ENCODE assay signal across 8 cellular contexts in the genomic region with DNA sequence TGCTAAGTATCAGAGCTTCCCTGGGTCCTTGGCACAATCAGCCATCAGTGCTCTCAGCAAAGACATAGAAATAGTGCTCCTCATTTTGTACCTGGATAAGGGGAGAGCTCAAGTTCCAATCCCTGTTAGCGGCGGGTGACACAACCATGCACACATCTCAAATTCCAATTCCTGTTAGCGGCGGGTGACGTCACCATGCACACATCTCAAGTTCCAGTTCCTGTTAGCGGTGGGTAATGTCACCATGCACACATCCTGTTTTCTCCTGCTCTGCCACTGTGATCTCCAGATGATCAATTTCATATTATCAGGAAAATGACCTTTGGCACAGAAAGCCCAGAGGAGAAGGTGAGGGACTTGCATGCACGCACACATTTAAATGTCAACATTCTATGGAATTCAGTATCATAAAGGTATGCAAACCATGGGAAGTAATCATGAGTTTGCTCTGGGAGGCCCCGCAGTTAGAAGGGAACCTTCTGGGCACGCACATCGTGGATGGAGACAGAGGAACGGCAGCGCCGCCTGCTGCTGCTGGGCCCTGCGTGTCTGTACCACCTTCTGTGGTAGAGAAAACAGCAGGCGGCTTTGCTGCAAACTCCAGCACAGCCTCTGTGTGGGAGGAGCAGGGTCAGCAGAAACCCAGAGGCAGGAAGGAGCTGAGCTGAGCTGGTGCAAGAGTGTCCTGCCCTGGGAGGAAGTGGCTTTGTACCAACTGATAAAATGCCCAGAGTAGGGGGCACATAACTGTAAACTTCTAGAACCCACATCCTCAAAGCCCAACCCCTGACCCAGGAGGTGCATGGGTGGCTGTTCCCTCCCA.
DNase-seq lines count a peak whose midpoint lies in the region; ATAC-seq, FAIRE-seq and TF ChIP-seq lines count a peak whose summit lies in the region.

No MANE protein-coding gene starts in this region.

- no TSS peak for BruUV-seq in Calu3 (replicated peaks; lab: Mats Ljungman, UMichigan)

- peaks cover 61% of the 10 kb centered on the region for H3K4me1 Mint-ChIP-seq in Calu3 (ENCODE audit: low read depth, unreplicated experiment)

- peak; percentile 83 for TF ChIP-seq CTCF in Calu3 (IDR thresholded peaks at IDR 0.05; ENCODE audit: unreplicated experiment)
- TF ChIP-seq CTCF in GM20000 (IDR thresholded peaks at IDR 0.05; ENCODE audit: extremely low read depth, missing control alignments): peak; percentile 38
- no peak for TF ChIP-seq CTCF in RWPE2 (IDR thresholded peaks at IDR 0.05; ENCODE audit: poor library complexity, severe bottlenecking)
- TF ChIP-seq CTCF in ovary (IDR thresholded peaks at IDR 0.05): peak; percentile 19 to 80 (median 73)

- peaks cover 64% of the 10 kb centered on the region for H3K36me3 Mint-ChIP-seq in Calu3 (ENCODE audit: insufficient read depth, unreplicated experiment)

- H3K4me3 ChIP-seq in RWPE2 (ENCODE audit: severe bottlenecking): no peak overlapping the region
- no peak overlapping the region for H3K4me3 ChIP-seq in ovary
- no peak overlapping the region for H3K4me3 ChIP-seq in thymus (ENCODE audit: low read length)

- no peak for TF ChIP-seq POLR2A in ovary (IDR thresholded peaks at IDR 0.05)

- TF ChIP-seq EP300 in ovary (IDR thresholded peaks at IDR 0.05): no peak

- H3K27me3 Mint-ChIP-seq in Calu3 (ENCODE audit: unreplicated experiment): no peaks in the 10 kb centered on the region

- no peak for FAIRE-seq in frontal cortex (lab: Jason Lieb, UNC)

- H3K9me3 ChIP-seq in RWPE2 (ENCODE audit: severe bottlenecking): no peaks in the 10 kb centered on the region
- no peaks in the 10 kb centered on the region for H3K9me3 ChIP-seq in ovary
- H3K9me3 ChIP-seq in thymus (ENCODE audit: control insufficient read depth): no peaks in the 10 kb centered on the region

- H3K36me3 ChIP-seq in RWPE2 (ENCODE audit: low read depth) (no peaks in the 10 kb centered on the region; the same call in 1 of the 2 replicates), ovary (no peaks in the 10 kb centered on the region), thymus (ENCODE audit: control insufficient read depth, insufficient read depth) (no peaks in the 10 kb centered on the region)

- H3K9me3 Mint-ChIP-seq in Calu3 (ENCODE audit: low read depth, unreplicated experiment): peaks cover 3% of the 10 kb centered on the region

- H3K27ac ChIP-seq in RWPE2 (ENCODE audit: poor library complexity, severe bottlenecking): no peak overlapping the region
- peak overlapping the region in 1 of 2 donors; percentile 32 for H3K27ac ChIP-seq in ovary
- H3K27ac ChIP-seq in thymus (ENCODE audit: low read depth): peak overlapping the region; percentile 80

- DNase-seq in Calu3 (peak; percentile 96), GM20000 (ENCODE audit: low spot score) (peak; percentile 85), HS-27A (ENCODE audit: low read depth) (peak; percentile 81), RWPE2 (ENCODE audit: low spot score) (no peak), activated gamma-delta T cell treated with Interleukin-2 at 50 U/mL for 16 hours (peak; percentile 80), frontal cortex (ENCODE audit: low spot score in 2 of 2) (peak; percentile 69), ovary (peak; percentile 80 to 89 (median 81))

- peak overlapping the region; percentile 77 for H3K27ac Mint-ChIP-seq in Calu3 (ENCODE audit: unreplicated experiment)

- H3K4me3 Mint-ChIP-seq in Calu3 (ENCODE audit: low read depth, unreplicated experiment): peak overlapping the region; percentile 58

- intact Hi-C loops in Calu3 (cut with micrococcal nuclease; ENCODE audit: unreplicated experiment) (loop anchor here (1.0 to 5.0 kb wide), 7 partner anchors 10 to 252 kb away; no protein-coding TSS in a partner anchor), ovary (cut with DNase I) (loop anchor here in 3 of 4 donors (2.0 to 10.0 kb wide), 3 partner anchors 50 to 58 kb away; no protein-coding TSS in a partner anchor)

- CTCF ChIA-PET in Calu3 (lab: Charles Lee): interaction anchor here (0.7 to 3.2 kb wide), 37 partner anchors 9 to 267 kb away, joined by 3 to 28 read pairs (median 4); partner anchors contain the start of gene MBP

- no peaks in the 10 kb centered on the region for H3K4me1 ChIP-seq in RWPE2 (ENCODE audit: insufficient read depth, poor library complexity, severe bottlenecking)
- peaks cover 6% of the 10 kb centered on the region for H3K4me1 ChIP-seq in ovary (ENCODE audit: insufficient read depth)
- H3K4me1 ChIP-seq in thymus (ENCODE audit: control insufficient read depth, insufficient read depth, low read length): peaks cover 3% of the 10 kb centered on the region

- no peaks in the 10 kb centered on the region for H3K27me3 ChIP-seq in RWPE2 (ENCODE audit: insufficient read depth, poor library complexity, severe bottlenecking)
- no peaks in the 10 kb centered on the region for H3K27me3 ChIP-seq in ovary
- H3K27me3 ChIP-seq in thymus (ENCODE audit: control insufficient read depth, insufficient read depth): peaks cover 3% of the 10 kb centered on the region

- peak; percentile 52 for ATAC-seq in RWPE2 (ENCODE audit: low read depth)

- WGBS in ovary, 3 donors: 28 to 39% (median 37%) methylated on average over 15 of the region's 15 CpGs
- 13% methylated on average over 15 of the region's 15 CpGs for WGBS in thymus
